16 cellular contexts compared by ENCODE assay signal in the genomic region with DNA sequence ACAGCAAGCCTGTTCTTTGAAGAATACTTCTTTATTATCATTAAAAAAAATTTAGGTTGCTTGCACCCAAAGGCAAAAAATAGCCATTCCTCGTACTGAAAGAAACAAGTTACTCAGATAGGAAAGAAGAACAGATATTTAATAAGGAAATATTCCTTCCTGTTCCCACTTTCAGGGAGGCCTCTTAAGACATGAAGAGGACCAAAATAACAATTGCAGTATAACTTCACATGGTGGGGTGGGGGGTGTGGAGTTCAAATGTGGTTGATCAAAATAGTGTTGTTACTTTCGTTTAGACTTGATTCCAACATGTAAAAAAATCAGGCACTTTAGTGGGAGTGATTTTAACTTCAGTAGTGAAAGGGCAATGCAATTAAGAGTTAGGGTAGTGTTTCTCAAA. TPM values are rescaled to one million over a fixed set of nuclear protein-coding genes. Genes with fewer than 3 reads are reported as not detected.
A peak's percentile ranks its signal among the peaks of the same experiment; 100 is the strongest.
DNase-seq lines count a peak whose midpoint lies in the region; ATAC-seq and TF ChIP-seq lines count a peak whose summit lies in the region.
"Had no signal": no experiment of that assay in that cellular context is flagged by ENCODE, and none has a peak within 500 bp of the region (broad histone marks: within the 10 kb centered on the region; RNA-seq: fewer than 3 reads in every experiment).

No MANE protein-coding gene starts in this region.

- TF ChIP-seq CTCF in dorsolateral prefrontal cortex (IDR thresholded peaks at IDR 0.05 in 54 of 56, conservative IDR thresholded peaks at IDR 0.05 in 2 of 56; ENCODE audit: low read depth in 1 of 56, partially characterized antibody in 56 of 56), result no peak
- no peak for TF ChIP-seq CTCF in Calu3 (IDR thresholded peaks at IDR 0.05; ENCODE audit: unreplicated experiment)

- in situ Hi-C loops in KBM-7 (cut with MboI; ENCODE audit: low pct_unique_long_range_greater_than_20kb, low sequenced_read_pairs), result no loop called here

- H3K9me3 Mint-ChIP-seq in activated naive CD4-positive, alpha-beta T cell treated with anti-CD3 and anti-CD28 coated beads, Interleukin-2, amount 10 ng/mL, durations not matched to agents 7 days and 5 days, result no peaks in the 10 kb centered on the region
- H3K9me3 Mint-ChIP-seq in T-cell (no peaks in the 10 kb centered on the region), Calu3 (ENCODE audit: low read depth, unreplicated experiment) (no peaks in the 10 kb centered on the region)

- no peak for ATAC-seq in T-cell (replicated peaks in 1 of 4)
- ATAC-seq in GM18858 (IDR thresholded peaks at IDR 0.05; ENCODE audit: unreplicated experiment), result no peak

- POLR2A ChIA-PET in T-cell (lab: Charles Lee), result interaction anchor here (0.6 to 3.3 kb wide), 6 partner anchors 8 to 290 kb away, joined by 3 to 54 read pairs (median 5); no protein-coding TSS in a partner anchor

- peaks cover 78% of the 10 kb centered on the region for H3K4me1 Mint-ChIP-seq in activated naive CD4-positive, alpha-beta T cell treated with anti-CD3 and anti-CD28 coated beads, Interleukin-2, amount 10 ng/mL, durations not matched to agents 7 days and 5 days
- H3K4me1 Mint-ChIP-seq in T-cell, result peaks cover 80 to 83% (median 81%) of the 10 kb centered on the region in 3 donors
- H3K4me1 Mint-ChIP-seq in Calu3 (ENCODE audit: low read depth, unreplicated experiment), result peaks cover 4% of the 10 kb centered on the region

- BruUV-seq in Calu3 (replicated peaks; lab: Mats Ljungman, UMichigan), result no TSS peak

- peak overlapping the region in 56 of 59 donors; percentile 16 to 96 (median 91) for H3K27ac ChIP-seq in dorsolateral prefrontal cortex
- H3K27ac ChIP-seq: colonic mucosa had no signal

- intact Hi-C loops in dorsolateral prefrontal cortex (cut with DNase I) (no loop called here), Calu3 (cut with micrococcal nuclease; ENCODE audit: unreplicated experiment) (no loop called here)

- H3K27me3 ChIP-seq in dorsolateral prefrontal cortex, result peaks cover 0 to 6% (median 0%) of the 10 kb centered on the region in 45 donors

- no peak for DNase-seq in activated naive CD4-positive, alpha-beta T cell treated with anti-CD3 and anti-CD28 coated beads, Interleukin-2, amount 10 ng/mL, durations not matched to agents 7 days and 5 days
- DNase-seq in activated naive CD4-positive, alpha-beta T cell (lab: John Stamatoyannopoulos, UW), result no peak
- no peak for DNase-seq in T-cell
- no peak for DNase-seq in dorsolateral prefrontal cortex
- peak; percentile 24 for DNase-seq in superior temporal gyrus (ENCODE audit: extremely low spot score)
- no peak for DNase-seq in KBM-7
- DNase-seq in Calu3, result no peak
- DNase-seq: amygdala; colonic mucosa; GOT3; NCI-H2107; NCI-H82; retina; stimulated activated CD4-positive, alpha-beta T cell treated with anti-CD3 and anti-CD28 coated beads, Interleukin-2, amount 100 ng/mL, for 24 hours; T1000 had no signal

- H3K36me3 Mint-ChIP-seq in activated naive CD4-positive, alpha-beta T cell treated with anti-CD3 and anti-CD28 coated beads, Interleukin-2, amount 10 ng/mL, durations not matched to agents 7 days and 5 days, result peaks cover 45% of the 10 kb centered on the region
- H3K36me3 Mint-ChIP-seq in T-cell, result peaks cover 55% of the 10 kb centered on the region
- H3K36me3 Mint-ChIP-seq in Calu3 (ENCODE audit: insufficient read depth, unreplicated experiment), result peaks cover 9% of the 10 kb centered on the region

- peak overlapping the region; percentile 30 to 98 (median 86) for H3K4me3 ChIP-seq in dorsolateral prefrontal cortex
- H3K4me3 ChIP-seq: colonic mucosa had no signal

- peaks cover 13% of the 10 kb centered on the region for H3K27me3 Mint-ChIP-seq in activated naive CD4-positive, alpha-beta T cell treated with anti-CD3 and anti-CD28 coated beads, Interleukin-2, amount 10 ng/mL, durations not matched to agents 7 days and 5 days
- H3K27me3 Mint-ChIP-seq in T-cell, result peaks cover 0 to 2% of the 10 kb centered on the region in 2 donors
- no peaks in the 10 kb centered on the region for H3K27me3 Mint-ChIP-seq in Calu3 (ENCODE audit: unreplicated experiment)

- peak overlapping the region; percentile 85 for H3K4me3 Mint-ChIP-seq in activated naive CD4-positive, alpha-beta T cell treated with anti-CD3 and anti-CD28 coated beads, Interleukin-2, amount 10 ng/mL, durations not matched to agents 7 days and 5 days
- H3K4me3 Mint-ChIP-seq in T-cell, result peak overlapping the region; percentile 90 to 95 (median 92)
- no peak overlapping the region for H3K4me3 Mint-ChIP-seq in Calu3 (ENCODE audit: low read depth, unreplicated experiment)

- H3K27ac Mint-ChIP-seq in activated naive CD4-positive, alpha-beta T cell treated with anti-CD3 and anti-CD28 coated beads, Interleukin-2, amount 10 ng/mL, durations not matched to agents 7 days and 5 days, result peak overlapping the region; percentile 87
- H3K27ac Mint-ChIP-seq in T-cell (peak overlapping the region; percentile 93 to 97), Calu3 (ENCODE audit: unreplicated experiment) (no peak overlapping the region)

- CTCF ChIA-PET in activated naive CD4-positive, alpha-beta T cell treated with anti-CD3 and anti-CD28 coated beads, Interleukin-2, amount 10 ng/mL, durations not matched to agents 7 days and 5 days (lab: Charles Lee), result interaction anchor here (1.2 to 3.5 kb wide), 4 partner anchors 9 to 191 kb away, joined by 5 to 42 read pairs (median 23); no protein-coding TSS in a partner anchor
- CTCF ChIA-PET in T-cell (lab: Charles Lee) (interaction anchor here (1.0 to 2.8 kb wide), 6 partner anchors 11 to 648 kb away, joined by 4 to 11 read pairs (median 6); no protein-coding TSS in a partner anchor), Calu3 (lab: Charles Lee) (no interaction called here)

RNA-seq across cellular contexts. Expression of a gene that starts 3.6 kb away (rescaled TPM):
- total RNA-seq in T-cell (100 to 1,000 TPM; 151 to 515 (median 166) TPM), dorsolateral prefrontal cortex (100 to 1,000 TPM in 88 of 120 experiments, 10 to 100 TPM in 32; 33.3 to 301 (median 127) TPM), Calu3 (2022) (0.93 and 1.7 TPM in 2 replicates)

Comparison
In these comparisons a context has a peak if more than half of its experiments do, and no peak if none do; other contexts are left out.
1. RNA of a gene that starts 3.6 kb away (total RNA-seq): 151 to 515 TPM in T-cell and 33.3 to 301 TPM in dorsolateral prefrontal cortex; 0.93 to 1.7 TPM in Calu3; every median in the first group is over 10 times any median in the second.